Comparison of ENCODE assay signal across 14 cellular contexts in genomic region chr18:10912790-10913560, GRCh38.
A peak's percentile ranks its signal among the peaks of the same experiment; 100 is the strongest.
DNase-seq lines count a peak whose midpoint lies in the region; ATAC-seq, FAIRE-seq and TF ChIP-seq lines count a peak whose summit lies in the region.
"Had no signal": no experiment of that assay in that cellular context is flagged by ENCODE, and none has a peak within 500 bp of the region (broad histone marks: within the 10 kb centered on the region; RNA-seq: fewer than 3 reads in every experiment).

No MANE protein-coding gene starts in this region.

- H3K36me3 Mint-ChIP-seq in Calu3 (ENCODE audit: insufficient read depth, unreplicated experiment) (no peaks in the 10 kb centered on the region), osteocyte (ENCODE audit: unreplicated experiment) (peaks cover 19% of the 10 kb centered on the region)
- H3K36me3 Mint-ChIP-seq: naive B cell had no signal

- H3K27me3 Mint-ChIP-seq in Calu3 (ENCODE audit: unreplicated experiment): no peaks in the 10 kb centered on the region
- H3K27me3 Mint-ChIP-seq in osteocyte (ENCODE audit: unreplicated experiment): no peaks in the 10 kb centered on the region

- no peaks in the 10 kb centered on the region for H3K4me1 Mint-ChIP-seq in Calu3 (ENCODE audit: low read depth, unreplicated experiment)
- peaks cover 49% of the 10 kb centered on the region for H3K4me1 Mint-ChIP-seq in osteocyte (ENCODE audit: unreplicated experiment)
- H3K4me1 Mint-ChIP-seq: naive B cell had no signal

- no peaks in the 10 kb centered on the region for H3K9me3 Mint-ChIP-seq in Calu3 (ENCODE audit: low read depth, unreplicated experiment)
- H3K9me3 Mint-ChIP-seq in osteocyte (ENCODE audit: unreplicated experiment): no peaks in the 10 kb centered on the region

- intact Hi-C loops in Calu3 (cut with micrococcal nuclease; ENCODE audit: unreplicated experiment): no loop called here

- BruUV-seq in Calu3 (replicated peaks; lab: Mats Ljungman, UMichigan): no TSS peak

- TF ChIP-seq CTCF in Calu3 (IDR thresholded peaks at IDR 0.05; ENCODE audit: unreplicated experiment) (no peak), fibroblast of the aortic adventitia (IDR thresholded peaks at IDR 0.05; ENCODE audit: insufficient read depth, low read length) (no peak), osteocyte (IDR thresholded peaks at IDR 0.05) (no peak), D721Med (IDR thresholded peaks at IDR 0.05; ENCODE audit: insufficient read depth, missing control alignments) (no peak)

- H3K4me3 Mint-ChIP-seq in Calu3 (ENCODE audit: low read depth, unreplicated experiment) (no peak overlapping the region), osteocyte (ENCODE audit: unreplicated experiment) (peak overlapping the region; percentile 49)
- H3K4me3 Mint-ChIP-seq: naive B cell had no signal

- FAIRE-seq in D721Med (lab: Jason Lieb, UNC): no peak

- H3K27ac Mint-ChIP-seq in Calu3 (ENCODE audit: unreplicated experiment) (peak overlapping the region; percentile 52), osteocyte (ENCODE audit: unreplicated experiment) (peak overlapping the region; percentile 100)
- H3K27ac Mint-ChIP-seq: naive B cell had no signal

- ATAC-seq in activated CD4-positive, CD25-positive, alpha-beta regulatory T cell treated with anti-CD3 and anti-CD28 coated beads, Interleukin-2, amount 50 U/mL, for 24 hours: no peak

- H3K4me3 ChIP-seq in fibroblast of the aortic adventitia (ENCODE audit: low read depth, low read length): no peak overlapping the region
- H3K4me3 ChIP-seq: spleen had no signal

- DNase-seq in Calu3 (peak; percentile 21), RPMI7951 (ENCODE audit: low read depth) (peak; percentile 69), fibroblast of the aortic adventitia (ENCODE audit: low read depth) (peak; percentile 86), osteocyte (ENCODE audit: extremely low spot score, unreplicated experiment) (no peak), amygdala (lab: John Stamatoyannopoulos, UW) (no peak), D721Med (ENCODE audit: insufficient read length, low spot score) (no peak)
- no peak for DNase-seq in activated CD4-positive, alpha-beta T cell treated with anti-CD3 and anti-CD28 coated beads, Interleukin-2, amount 50 U/mL, for 48 hours
- DNase-seq: C1 segment of cervical spinal cord, naive B cell, NCI-H1417, NCI-H526, SHP77 treated with DMSO at 0.1 percent for 48 hours, spleen had no signal

- CTCF ChIA-PET in Calu3 (lab: Charles Lee): no interaction called here

Comparison
In these comparisons a context has a peak if more than half of its experiments do, and no peak if none do; other contexts are left out.
1. DNase-seq: peak in Calu3 (single experiment), RPMI7951 (single experiment) and fibroblast of the aortic adventitia (single experiment); none in osteocyte (single experiment), amygdala (0 of 56), D721Med (single experiment) and activated CD4-positive, alpha-beta T cell treated with anti-CD3 and anti-CD28 coated beads, Interleukin-2, amount 50 U/mL, for 48 hours (0 of 2).